Comparison of ENCODE assay signal across 18 cellular contexts in genomic region chr5:108451269-108451668, GRCh38.
DNase-seq lines count a peak whose midpoint lies in the region; ATAC-seq and TF ChIP-seq lines count a peak whose summit lies in the region.
"Had no signal": no experiment of that assay in that cellular context is flagged by ENCODE, and none has a peak within 500 bp of the region (broad histone marks: within the 10 kb centered on the region; RNA-seq: fewer than 3 reads in every experiment).

No MANE protein-coding gene starts in this region.

- H3K36me3 Mint-ChIP-seq in GM23338 (ENCODE audit: low read depth) (peaks cover 27% of the 10 kb centered on the region), endodermal cell (ENCODE audit: low read depth) (peaks cover 2% of the 10 kb centered on the region)
- H3K36me3 Mint-ChIP-seq in effector memory CD8-positive, alpha-beta T cell (ENCODE audit: insufficient read depth), result no peaks in the 10 kb centered on the region

- H3K4me1 Mint-ChIP-seq in GM23338 (no peaks in the 10 kb centered on the region), endodermal cell (no peaks in the 10 kb centered on the region)
- no peaks in the 10 kb centered on the region for H3K4me1 Mint-ChIP-seq in effector memory CD8-positive, alpha-beta T cell (ENCODE audit: low read depth in 2 of 2)
- H3K4me1 Mint-ChIP-seq: nephron had no signal

- CTCF ChIA-PET in AG04450 (lab: Charles Lee), result no interaction called here

- H3K27me3 ChIP-seq in AG04450 (ENCODE audit: control insufficient read depth, insufficient read depth, low read length) (no peaks in the 10 kb centered on the region), GM23338 (ENCODE audit: insufficient read depth) (no peaks in the 10 kb centered on the region), OCI-LY3 (ENCODE audit: low read depth, low read length) (no peaks in the 10 kb centered on the region), endodermal cell (ENCODE audit: control insufficient read depth, insufficient read depth, low read length, poor library complexity, severe bottlenecking) (no peaks in the 10 kb centered on the region), adrenal gland (no peaks in the 10 kb centered on the region), testis (no peaks in the 10 kb centered on the region)
- H3K27me3 ChIP-seq: SJSA1, spleen had no signal

- POLR2A ChIA-PET in AG04450 (lab: Yijun Ruan, JAX), result no interaction called here

- ATAC-seq in GM23338 (no peak), HG02623 (IDR thresholded peaks at IDR 0.05; ENCODE audit: unreplicated experiment) (no peak)
- ATAC-seq in effector memory CD8-positive, alpha-beta T cell (replicated peaks), result no peak

- H3K27me3 Mint-ChIP-seq in GM23338 (ENCODE audit: insufficient read depth, low read depth, poor library complexity), result peaks cover 5% of the 10 kb centered on the region
- no peaks in the 10 kb centered on the region for H3K27me3 Mint-ChIP-seq in endodermal cell (ENCODE audit: insufficient read depth)
- peaks cover 0 to 10% of the 10 kb centered on the region in 2 donors for H3K27me3 Mint-ChIP-seq in effector memory CD8-positive, alpha-beta T cell

- no peaks in the 10 kb centered on the region for H3K9me2 ChIP-seq in GM23338 (ENCODE audit: insufficient read depth)

- H3K36me3 ChIP-seq in GM23338 (ENCODE audit: insufficient read depth), result no peaks in the 10 kb centered on the region; the same call in 1 of the 2 replicates
- H3K36me3 ChIP-seq in OCI-LY3 (replicated peaks; ENCODE audit: low read depth, low read length), result no peaks in the 10 kb centered on the region
- no peaks in the 10 kb centered on the region for H3K36me3 ChIP-seq in endodermal cell (ENCODE audit: control insufficient read depth, insufficient read depth, low read length)
- H3K36me3 ChIP-seq in adrenal gland (replicated peaks in 1 of 2), result no peaks in the 10 kb centered on the region
- no peaks in the 10 kb centered on the region for H3K36me3 ChIP-seq in testis (ENCODE audit: low read depth, missing control alignments)
- H3K36me3 ChIP-seq: SJSA1, spleen had no signal

- H3K9ac ChIP-seq in OCI-LY3 (ENCODE audit: low read length) (no peak overlapping the region), endodermal cell (ENCODE audit: extremely low read depth, low read length, poor library complexity, severe bottlenecking) (no peak overlapping the region)

- H3K27ac Mint-ChIP-seq in GM23338 (no peak overlapping the region), endodermal cell (no peak overlapping the region)
- H3K27ac Mint-ChIP-seq in effector memory CD8-positive, alpha-beta T cell, result no peak overlapping the region
- H3K27ac Mint-ChIP-seq: activated T-helper 2 cell treated with anti-CD3 and anti-CD28 coated beads, Interferon-gamma antibody, Interleukin-2, Interleukin-4, amounts not matched to agents 10 μg/mL and 5 μg/mL and 100 μg/mL, durations not matched to agents 14 hours and 24 hours and 36 hours; CD4-positive, alpha-beta T cell; nephron had no signal

- H3K4me1 ChIP-seq in GM23338 (ENCODE audit: insufficient read depth), result no peaks in the 10 kb centered on the region
- no peaks in the 10 kb centered on the region for H3K4me1 ChIP-seq in OCI-LY3 (ENCODE audit: low read length)
- H3K4me1 ChIP-seq in endodermal cell (ENCODE audit: control insufficient read depth, insufficient read depth, low read length), result no peaks in the 10 kb centered on the region
- no peaks in the 10 kb centered on the region for H3K4me1 ChIP-seq in adrenal gland (replicated peaks in 1 of 2)
- H3K4me1 ChIP-seq in testis, result no peaks in the 10 kb centered on the region
- H3K4me1 ChIP-seq: SJSA1, spleen had no signal

- H3K9me3 Mint-ChIP-seq in GM23338 (peaks cover 41% of the 10 kb centered on the region), endodermal cell (peaks cover 36% of the 10 kb centered on the region)
- H3K9me3 Mint-ChIP-seq in effector memory CD8-positive, alpha-beta T cell, result peaks cover 2 to 10% of the 10 kb centered on the region in 2 donors

- no peaks in the 10 kb centered on the region for H3F3A ChIP-seq in GM23338 (replicated peaks; ENCODE audit: low read depth)

- H4K20me1 ChIP-seq in GM23338 (replicated peaks; ENCODE audit: insufficient read depth) (no peaks in the 10 kb centered on the region), OCI-LY3 (ENCODE audit: insufficient read depth, low read length) (no peaks in the 10 kb centered on the region)

- DNase-seq in AG04450 (ENCODE audit: low read depth, low spot score), result no peak
- DNase-seq in GM23338 (ENCODE audit: low spot score), result peak; percentile 33
- DNase-seq in endodermal cell, result no peak
- no peak for DNase-seq in effector memory CD8-positive, alpha-beta T cell
- DNase-seq in adrenal gland, result no peak
- no peak for DNase-seq in testis
- DNase-seq: activated CD4-positive, alpha-beta T cell treated with anti-CD3 and anti-CD28 coated beads for 4 hours; CD4-positive, alpha-beta T cell; DMS53; erythroblast; NCI-H526; spleen; substantia nigra had no signal

- no peak overlapping the region for H3K27ac ChIP-seq in AG04450 (ENCODE audit: low read depth, low read length)
- H3K27ac ChIP-seq in GM23338 (ENCODE audit: low read depth), result no peak overlapping the region
- H3K27ac ChIP-seq in OCI-LY3 (ENCODE audit: low read length), result no peak overlapping the region
- no peak overlapping the region for H3K27ac ChIP-seq in endodermal cell (ENCODE audit: low read depth, low read length)
- no peak overlapping the region for H3K27ac ChIP-seq in adrenal gland
- H3K27ac ChIP-seq in testis, result no peak overlapping the region
- H3K27ac ChIP-seq: SJSA1, spleen had no signal

- intact Hi-C loops in adrenal gland (cut with DNase I) (no loop called here), testis (cut with DNase I; ENCODE audit: low total_unique reads) (no loop called here)

- H3K4me3 Mint-ChIP-seq in GM23338 (no peak overlapping the region), endodermal cell (no peak overlapping the region)
- H3K4me3 Mint-ChIP-seq in effector memory CD8-positive, alpha-beta T cell, result no peak overlapping the region
- H3K4me3 Mint-ChIP-seq: CD4-positive, alpha-beta T cell; nephron had no signal

- TF ChIP-seq CTCF in AG04450 (IDR thresholded peaks at IDR 0.05; ENCODE audit: low read depth, low read length) (0 out of 2 replicates have a peak, but pooled peaks have one; percentile 5), GM23338 (conservative IDR thresholded peaks at IDR 0.05; ENCODE audit: low read depth in 2 of 2) (peak in 1 of 2 experiments; percentile 60; a peak in 3 of 4 replicates), OCI-LY3 (IDR thresholded peaks at IDR 0.05; ENCODE audit: low read depth, low read length) (peak; percentile 35), endodermal cell (conservative IDR thresholded peaks at IDR 0.05) (peak; percentile 69), adrenal gland (IDR thresholded peaks at IDR 0.05) (no peak), testis (IDR thresholded peaks at IDR 0.05) (no peak)

- H3K4me2 ChIP-seq in GM23338, result no peak overlapping the region
- H3K4me2 ChIP-seq in OCI-LY3 (ENCODE audit: low read length), result no peak overlapping the region

- H2AFZ ChIP-seq in GM23338 (no peak overlapping the region), OCI-LY3 (ENCODE audit: low read depth, low read length) (no peak overlapping the region)

- no peaks in the 10 kb centered on the region for H3K9me3 ChIP-seq in AG04450 (ENCODE audit: control insufficient read depth, insufficient read depth, low read length)
- H3K9me3 ChIP-seq in OCI-LY3 (ENCODE audit: insufficient read depth, low read length), result no peaks in the 10 kb centered on the region
- H3K9me3 ChIP-seq in endodermal cell (ENCODE audit: control insufficient read depth, low read length), result peaks cover 20% of the 10 kb centered on the region
- H3K9me3 ChIP-seq in adrenal gland (replicated peaks in 1 of 3), result no peaks in the 10 kb centered on the region
- H3K9me3 ChIP-seq in testis, result no peaks in the 10 kb centered on the region
- H3K9me3 ChIP-seq: SJSA1 had no signal

- TF ChIP-seq POLR2A in adrenal gland (IDR thresholded peaks at IDR 0.05) (no peak), testis (IDR thresholded peaks at IDR 0.05) (no peak)

- H3K79me2 ChIP-seq in GM23338 (replicated peaks; ENCODE audit: insufficient read depth) (no peaks in the 10 kb centered on the region), OCI-LY3 (ENCODE audit: low read length) (no peaks in the 10 kb centered on the region)

- no peak overlapping the region for H3K4me3 ChIP-seq in AG04450 (ENCODE audit: low read depth, low read length)
- H3K4me3 ChIP-seq in GM23338, result no peak overlapping the region
- no peak overlapping the region for H3K4me3 ChIP-seq in OCI-LY3 (ENCODE audit: low read length)
- H3K4me3 ChIP-seq in endodermal cell (ENCODE audit: low read length), result no peak overlapping the region
- no peak overlapping the region for H3K4me3 ChIP-seq in adrenal gland
- no peak overlapping the region for H3K4me3 ChIP-seq in testis
- H3K4me3 ChIP-seq: SJSA1, spleen had no signal

TF ChIP-seq in GM23338, 12 proteins besides CTCF, POLR2A, EP300 and RAD21 (continues in another document):
- TF ChIP-seq EZH2phosphoT487 (IDR thresholded peaks at IDR 0.05; ENCODE audit: unreplicated experiment) (no peak), CREB1 (CRISPR knock-in tag; IDR thresholded peaks at IDR 0.05; ENCODE audit: low read depth) (no peak), ETS1 (IDR thresholded peaks at IDR 0.05) (no peak), JUNB (IDR thresholded peaks at IDR 0.05; ENCODE audit: unreplicated experiment) (no peak), POLR2AphosphoS5 (IDR thresholded peaks at IDR 0.05; ENCODE audit: low read depth) (no peak), ZNF114 (CRISPR knock-in tag; IDR thresholded peaks at IDR 0.05) (no peak), STAT1 (IDR thresholded peaks at IDR 0.05; ENCODE audit: unreplicated experiment) (no peak)

Comparison
In these comparisons a context has a peak if more than half of its experiments do, and no peak if none do; other contexts are left out.
1. CTCF ChIP-seq: peak in AG04450 (single experiment), OCI-LY3 (single experiment) and endodermal cell (single experiment); none in adrenal gland (0 of 6) and testis (0 of 3).